ENCODE assay signal across 1 cellular context in the genomic region with DNA sequence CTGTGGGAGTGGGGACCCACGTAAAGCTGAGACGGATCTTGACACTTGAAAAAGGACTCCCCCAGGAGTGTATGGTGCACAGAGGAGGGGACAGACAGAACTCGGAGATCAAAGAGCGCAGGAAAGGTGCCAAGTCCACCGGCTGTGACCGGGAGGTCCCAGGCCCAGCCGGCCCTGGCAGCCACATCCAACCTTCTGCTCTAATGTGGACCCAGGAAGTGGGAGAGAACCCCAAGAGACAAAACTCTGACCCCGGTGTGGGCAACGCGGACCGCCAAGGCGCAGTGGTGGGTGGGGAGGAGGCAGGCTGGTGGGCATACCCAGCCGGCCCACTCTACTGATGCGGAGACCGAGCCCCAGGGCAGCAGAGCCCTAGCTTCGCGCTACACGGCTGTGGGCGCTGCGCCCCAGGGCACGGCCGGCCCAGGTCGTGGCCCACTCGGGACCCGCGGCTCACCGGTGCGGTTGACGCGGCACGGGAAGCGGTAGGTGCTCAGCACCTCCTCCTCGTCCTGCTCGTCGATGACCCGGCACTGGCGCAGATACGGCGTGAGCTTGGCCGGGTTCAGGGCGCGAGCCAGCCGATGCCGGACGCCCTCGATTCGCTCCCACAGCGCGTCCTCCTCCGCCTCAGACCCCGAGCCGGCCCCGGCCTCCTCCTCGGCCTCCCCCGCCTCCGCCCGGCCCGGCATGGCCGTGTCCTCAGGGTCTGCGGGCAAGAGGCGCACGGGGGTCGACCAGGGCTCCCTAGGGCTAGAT.
A peak's percentile ranks its signal among the peaks of the same experiment; 100 is the strongest.
TF ChIP-seq lines count a peak whose summit lies in the region.

No MANE protein-coding gene starts in this region.

TF ChIP-seq in liver, 16 proteins besides CTCF, POLR2A, EP300 and RAD21 (continued from another document):
- no peak for TF ChIP-seq MAX (IDR thresholded peaks at IDR 0.05)
- TF ChIP-seq FOXA2 (IDR thresholded peaks at IDR 0.05), result no peak
- no peak for TF ChIP-seq HNF4G (IDR thresholded peaks at IDR 0.05)
- no peak for TF ChIP-seq EGR1 (IDR thresholded peaks at IDR 0.05; ENCODE audit: low read depth in 2 of 2)
- TF ChIP-seq HNF4A (conservative IDR thresholded peaks at IDR 0.05), result peak; percentile 37 to 53
- no peak for TF ChIP-seq SP1 (IDR thresholded peaks at IDR 0.05)
- TF ChIP-seq FOXA1 (IDR thresholded peaks at IDR 0.05), result no peak
- TF ChIP-seq NR2F2 (IDR thresholded peaks at IDR 0.05), result no peak
- TF ChIP-seq RXRA (IDR thresholded peaks at IDR 0.05), result peak; percentile 29
- no peak for TF ChIP-seq GABPA (IDR thresholded peaks at IDR 0.05 in 1 of 2, conservative IDR thresholded peaks at IDR 0.05 in 1 of 2)
- no peak for TF ChIP-seq TAF1 (conservative IDR thresholded peaks at IDR 0.05)
